18 cellular contexts compared by ENCODE assay signal in genomic region chr4:74426101-74426500, GRCh38. TPM values are rescaled to one million over a fixed set of nuclear protein-coding genes. Genes with fewer than 3 reads are reported as not detected.
DNase-seq lines count a peak whose midpoint lies in the region; ATAC-seq and TF ChIP-seq lines count a peak whose summit lies in the region.
"Had no signal": no experiment of that assay in that cellular context is flagged by ENCODE, and none has a peak within 500 bp of the region (broad histone marks: within the 10 kb centered on the region; RNA-seq: fewer than 3 reads in every experiment).

No MANE protein-coding gene starts in this region.

- H3K4me3 ChIP-seq in SJSA1 = no peak overlapping the region
- H3K4me3 ChIP-seq in fibroblast of mammary gland (ENCODE audit: control insufficient read depth, low read depth, low read length) = no peak overlapping the region

- H3K9me3 Mint-ChIP-seq in activated CD8-positive, alpha-beta memory T cell treated with anti-CD3 and anti-CD28 coated beads, Interleukin-2, amount 10 ng/mL, durations not matched to agents 7 days and 5 days (ENCODE audit: low read depth) = no peaks in the 10 kb centered on the region
- no peaks in the 10 kb centered on the region for H3K9me3 Mint-ChIP-seq in naive thymus-derived CD8-positive, alpha-beta T cell
- H3K9me3 Mint-ChIP-seq: stimulated activated naive B cell treated with anti-CD40 and anti-IgM and Interleukin-4, amounts not matched to agents 10 μg/mL and 1 μg/mL and 100 μg/mL, for 72 hours; WTC11 had no signal

- no peaks in the 10 kb centered on the region for H3K27me3 Mint-ChIP-seq in activated CD8-positive, alpha-beta memory T cell treated with anti-CD3 and anti-CD28 coated beads, Interleukin-2, amount 10 ng/mL, durations not matched to agents 7 days and 5 days
- peaks cover 0 to 22% (median 0%) of the 10 kb centered on the region in 5 donors for H3K27me3 Mint-ChIP-seq in naive thymus-derived CD8-positive, alpha-beta T cell

- H3K27ac Mint-ChIP-seq in activated CD8-positive, alpha-beta memory T cell treated with anti-CD3 and anti-CD28 coated beads, Interleukin-2, amount 10 ng/mL, durations not matched to agents 7 days and 5 days = peak overlapping the region; percentile 13
- no peak overlapping the region for H3K27ac Mint-ChIP-seq in naive thymus-derived CD8-positive, alpha-beta T cell
- H3K27ac Mint-ChIP-seq: stimulated activated naive B cell treated with anti-CD40 and anti-IgM and Interleukin-4, amounts not matched to agents 10 μg/mL and 1 μg/mL and 100 μg/mL, for 72 hours; WTC11 had no signal

- H3K9me3 ChIP-seq in SJSA1 (replicated peaks) = no peaks in the 10 kb centered on the region

- ATAC-seq in activated CD8-positive, alpha-beta memory T cell treated with anti-CD3 and anti-CD28 coated beads, Interleukin-2, amount 10 ng/mL, durations not matched to agents 7 days and 5 days = peak; percentile 69
- ATAC-seq in naive thymus-derived CD8-positive, alpha-beta T cell = no peak
- ATAC-seq in GM18907 (IDR thresholded peaks at IDR 0.05; ENCODE audit: unreplicated experiment) = no peak
- ATAC-seq: esophagus mucosa; Panc1; right cardiac atrium; stimulated activated naive B cell treated with anti-CD40 and anti-IgM and Interleukin-4, amounts not matched to agents 10 μg/mL and 1 μg/mL and 100 μg/mL, for 72 hours; WTC11 had no signal

- no peak overlapping the region for H3K4me3 Mint-ChIP-seq in activated CD8-positive, alpha-beta memory T cell treated with anti-CD3 and anti-CD28 coated beads, Interleukin-2, amount 10 ng/mL, durations not matched to agents 7 days and 5 days
- H3K4me3 Mint-ChIP-seq in naive thymus-derived CD8-positive, alpha-beta T cell = no peak overlapping the region
- H3K4me3 Mint-ChIP-seq: stimulated activated naive B cell treated with anti-CD40 and anti-IgM and Interleukin-4, amounts not matched to agents 10 μg/mL and 1 μg/mL and 100 μg/mL, for 72 hours; WTC11 had no signal

- H3K27me3 ChIP-seq in SJSA1 (replicated peaks) = no peaks in the 10 kb centered on the region

- H3K36me3 ChIP-seq in SJSA1 = no peaks in the 10 kb centered on the region

- H3K4me1 Mint-ChIP-seq in activated CD8-positive, alpha-beta memory T cell treated with anti-CD3 and anti-CD28 coated beads, Interleukin-2, amount 10 ng/mL, durations not matched to agents 7 days and 5 days = peaks cover 20% of the 10 kb centered on the region
- H3K4me1 Mint-ChIP-seq in naive thymus-derived CD8-positive, alpha-beta T cell = peaks cover 0 to 1% (median 0%) of the 10 kb centered on the region in 4 donors

- peaks cover 22% of the 10 kb centered on the region for H3K4me1 ChIP-seq in SJSA1 (replicated peaks)

- POLR2A ChIA-PET in naive thymus-derived CD8-positive, alpha-beta T cell (lab: Charles Lee) = no interaction called here

- no peak overlapping the region for H3K27ac ChIP-seq in SJSA1
- H3K27ac ChIP-seq: HL-60 had no signal

- DNase-seq in activated CD8-positive, alpha-beta memory T cell treated with anti-CD3 and anti-CD28 coated beads, Interleukin-2, amount 10 ng/mL, durations not matched to agents 7 days and 5 days = no peak
- DNase-seq in activated CD8-positive, alpha-beta memory T cell treated with anti-CD3 and anti-CD28 coated beads for 24 hours = no peak
- DNase-seq in SJSA1 (ENCODE audit: low read depth in 1 of 2, low spot score in 2 of 2) (peak; percentile 50 to 74), fibroblast of mammary gland (ENCODE audit: low read depth) (peak; percentile 98), smooth muscle cell of the brain vasculature (ENCODE audit: low read depth, low spot score) (peak; percentile 76), inferior parietal cortex (ENCODE audit: extremely low spot score) (no peak)
- no peak for DNase-seq in naive thymus-derived CD8-positive, alpha-beta T cell
- DNase-seq: ACHN; COR-L47; NCI-H2029; NCI-H69; right cardiac atrium; stimulated activated naive B cell treated with anti-CD40 and anti-IgM and Interleukin-4, amounts not matched to agents 10 μg/mL and 1 μg/mL and 100 μg/mL, for 72 hours had no signal

- H3K36me3 Mint-ChIP-seq in activated CD8-positive, alpha-beta memory T cell treated with anti-CD3 and anti-CD28 coated beads, Interleukin-2, amount 10 ng/mL, durations not matched to agents 7 days and 5 days = no peaks in the 10 kb centered on the region
- no peaks in the 10 kb centered on the region for H3K36me3 Mint-ChIP-seq in naive thymus-derived CD8-positive, alpha-beta T cell
- H3K36me3 Mint-ChIP-seq: stimulated activated naive B cell treated with anti-CD40 and anti-IgM and Interleukin-4, amounts not matched to agents 10 μg/mL and 1 μg/mL and 100 μg/mL, for 72 hours; WTC11 had no signal

- no peak for TF ChIP-seq CTCF in fibroblast of mammary gland (conservative IDR thresholded peaks at IDR 0.05; ENCODE audit: control insufficient read depth, insufficient read depth, low read depth, low read length)

- CTCF ChIA-PET in activated CD8-positive, alpha-beta memory T cell treated with anti-CD3 and anti-CD28 coated beads, Interleukin-2, amount 10 ng/mL, durations not matched to agents 7 days and 5 days (lab: Charles Lee) = interaction anchor here (2.7 kb wide), 1 partner anchor 18 kb away, joined by 10 read pairs; the partner anchor contains the start of gene AREG

RNA-seq across cellular contexts. Expression of gene AREG, which starts 18.8 kb away (rescaled TPM):
- under 1 TPM; 0.19 to 0.53 TPM for total RNA-seq in activated CD8-positive, alpha-beta memory T cell treated with anti-CD3 and anti-CD28 coated beads, Interleukin-2, amount 10 ng/mL, durations not matched to agents 7 days and 5 days
- 0.25 and 0.79 TPM in 2 replicates for total RNA-seq in SJSA1 (2014; rRNA removed; shearing (Covaris generic))
- total RNA-seq in naive thymus-derived CD8-positive, alpha-beta T cell = under 1 TPM; 0.47 to 0.52 TPM
- 1 to 10 TPM in 2 of 3 donors, under 1 TPM in 1; 0.98 to 9.0 (median 2.2) TPM for polyA plus RNA-seq in naive thymus-derived CD8-positive, alpha-beta T cell

Comparison
In these comparisons a context has a peak if more than half of its experiments do, and no peak if none do; other contexts are left out.
1. DNase-seq: peak in SJSA1 (2 of 2), fibroblast of mammary gland (single experiment) and smooth muscle cell of the brain vasculature (single experiment); none in activated CD8-positive, alpha-beta memory T cell treated with anti-CD3 and anti-CD28 coated beads, Interleukin-2, amount 10 ng/mL, durations not matched to agents 7 days and 5 days (single experiment), activated CD8-positive, alpha-beta memory T cell treated with anti-CD3 and anti-CD28 coated beads for 24 hours (single experiment), inferior parietal cortex (single experiment) and naive thymus-derived CD8-positive, alpha-beta T cell (0 of 10).